Comparison of ENCODE assay signal across 8 cellular contexts in genomic region chr6:85126448-85127178, GRCh38.
A peak's percentile ranks its signal among the peaks of the same experiment; 100 is the strongest.
DNase-seq lines count a peak whose midpoint lies in the region; ATAC-seq and TF ChIP-seq lines count a peak whose summit lies in the region.

No MANE protein-coding gene starts in this region.

- H3K27me3 Mint-ChIP-seq in naive thymus-derived CD4-positive, alpha-beta T cell, result no peaks in the 10 kb centered on the region

- H3K9me3 Mint-ChIP-seq in naive thymus-derived CD4-positive, alpha-beta T cell, result peaks cover 0 to 4% (median 0%) of the 10 kb centered on the region in 11 donors

- no peaks in the 10 kb centered on the region for H3K36me3 Mint-ChIP-seq in naive thymus-derived CD4-positive, alpha-beta T cell

- H3K4me1 ChIP-seq in NT2/D1 (ENCODE audit: insufficient read depth, insufficient read length) (no peaks in the 10 kb centered on the region), mucosa of descending colon (ENCODE audit: low read depth) (no peaks in the 10 kb centered on the region)
- no peaks in the 10 kb centered on the region for H3K4me1 ChIP-seq in naive thymus-derived CD4-positive, alpha-beta T cell (ENCODE audit: control insufficient read depth in 2 of 2, insufficient read depth in 2 of 2, low read length in 2 of 2)

- H3K27ac Mint-ChIP-seq in naive thymus-derived CD4-positive, alpha-beta T cell, result no peak overlapping the region

- H3K27me3 ChIP-seq in NT2/D1 (ENCODE audit: insufficient read depth, insufficient read length), result no peaks in the 10 kb centered on the region
- H3K27me3 ChIP-seq in naive thymus-derived CD4-positive, alpha-beta T cell (ENCODE audit: control insufficient read depth in 2 of 2, insufficient read depth in 2 of 2, low read length in 2 of 2), result no peaks in the 10 kb centered on the region

- intact Hi-C loops in mucosa of descending colon (cut with DNase I, micrococcal nuclease), result no loop called here
- intact Hi-C loops in naive thymus-derived CD4-positive, alpha-beta T cell (cut with micrococcal nuclease), result no loop called here

- TF ChIP-seq CTCF in mucosa of descending colon (IDR thresholded peaks at IDR 0.05), result no peak

- no peak overlapping the region for H3K9ac ChIP-seq in NT2/D1 (ENCODE audit: insufficient read length, low read depth)

- peaks cover 0 to 2% (median 0%) of the 10 kb centered on the region in 7 donors for H3K4me1 Mint-ChIP-seq in naive thymus-derived CD4-positive, alpha-beta T cell

- no peaks in the 10 kb centered on the region for H3K36me3 ChIP-seq in NT2/D1 (ENCODE audit: insufficient read depth, insufficient read length, low read length)
- H3K36me3 ChIP-seq in mucosa of descending colon (ENCODE audit: low read depth), result no peaks in the 10 kb centered on the region
- no peaks in the 10 kb centered on the region for H3K36me3 ChIP-seq in naive thymus-derived CD4-positive, alpha-beta T cell (ENCODE audit: control insufficient read depth in 2 of 3, insufficient read depth in 3 of 3, low read length in 3 of 3)

- POLR2A ChIA-PET in naive thymus-derived CD4-positive, alpha-beta T cell (lab: Charles Lee), result no interaction called here

- ATAC-seq in HG02588 (IDR thresholded peaks at IDR 0.05; ENCODE audit: unreplicated experiment) (peak; percentile 78), mucosa of descending colon (peak; percentile 25), HG03565 (IDR thresholded peaks at IDR 0.05; ENCODE audit: unreplicated experiment) (no peak)
- no peak for ATAC-seq in naive thymus-derived CD4-positive, alpha-beta T cell

- CTCF ChIA-PET in naive thymus-derived CD4-positive, alpha-beta T cell (lab: Charles Lee), result no interaction called here

- H3K27ac ChIP-seq in naive thymus-derived CD4-positive, alpha-beta T cell (ENCODE audit: low read depth, low read length), result no peak overlapping the region

- no peak overlapping the region for H3K4me3 Mint-ChIP-seq in naive thymus-derived CD4-positive, alpha-beta T cell

- peak; percentile 15 for DNase-seq in activated CD4-positive, alpha-beta T cell treated with anti-CD3 and anti-CD28 coated beads for 48 hours
- DNase-seq in activated CD4-positive, alpha-beta T cell treated with anti-CD3 and anti-CD28 coated beads for 4 hours, result no peak
- DNase-seq in NT2/D1 (ENCODE audit: low read depth, low spot score), result peak; percentile 42
- peak; percentile 79 for DNase-seq in ecto neural progenitor cell (ENCODE audit: low spot score)
- DNase-seq in mucosa of descending colon, result peak in 2 of 3 donors; percentile 26 to 32
- DNase-seq in naive thymus-derived CD4-positive, alpha-beta T cell, result no peak

- H3K4me3 ChIP-seq in NT2/D1 (ENCODE audit: insufficient read length, low read depth) (no peak overlapping the region), mucosa of descending colon (no peak overlapping the region)
- H3K4me3 ChIP-seq in naive thymus-derived CD4-positive, alpha-beta T cell (ENCODE audit: low read length), result no peak overlapping the region

- H3K9me3 ChIP-seq in NT2/D1 (ENCODE audit: insufficient read depth, low read length), result no peaks in the 10 kb centered on the region
- H3K9me3 ChIP-seq in mucosa of descending colon, result no peaks in the 10 kb centered on the region
- H3K9me3 ChIP-seq in naive thymus-derived CD4-positive, alpha-beta T cell (ENCODE audit: control insufficient read depth in 2 of 3, low read length in 3 of 3), result no peaks in the 10 kb centered on the region

Comparison
In these comparisons a context has a peak if more than half of its experiments do, and no peak if none do; other contexts are left out.
1. DNase-seq: peak in activated CD4-positive, alpha-beta T cell treated with anti-CD3 and anti-CD28 coated beads for 48 hours (single experiment), NT2/D1 (single experiment), ecto neural progenitor cell (single experiment) and mucosa of descending colon (2 of 3); none in activated CD4-positive, alpha-beta T cell treated with anti-CD3 and anti-CD28 coated beads for 4 hours (0 of 2) and naive thymus-derived CD4-positive, alpha-beta T cell (0 of 9).
2. ATAC-seq: peak in HG02588 (single experiment) and mucosa of descending colon (single experiment); none in HG03565 (single experiment) and naive thymus-derived CD4-positive, alpha-beta T cell (single experiment).